ENCODE assay signal across 8 cellular contexts in the genomic region with DNA sequence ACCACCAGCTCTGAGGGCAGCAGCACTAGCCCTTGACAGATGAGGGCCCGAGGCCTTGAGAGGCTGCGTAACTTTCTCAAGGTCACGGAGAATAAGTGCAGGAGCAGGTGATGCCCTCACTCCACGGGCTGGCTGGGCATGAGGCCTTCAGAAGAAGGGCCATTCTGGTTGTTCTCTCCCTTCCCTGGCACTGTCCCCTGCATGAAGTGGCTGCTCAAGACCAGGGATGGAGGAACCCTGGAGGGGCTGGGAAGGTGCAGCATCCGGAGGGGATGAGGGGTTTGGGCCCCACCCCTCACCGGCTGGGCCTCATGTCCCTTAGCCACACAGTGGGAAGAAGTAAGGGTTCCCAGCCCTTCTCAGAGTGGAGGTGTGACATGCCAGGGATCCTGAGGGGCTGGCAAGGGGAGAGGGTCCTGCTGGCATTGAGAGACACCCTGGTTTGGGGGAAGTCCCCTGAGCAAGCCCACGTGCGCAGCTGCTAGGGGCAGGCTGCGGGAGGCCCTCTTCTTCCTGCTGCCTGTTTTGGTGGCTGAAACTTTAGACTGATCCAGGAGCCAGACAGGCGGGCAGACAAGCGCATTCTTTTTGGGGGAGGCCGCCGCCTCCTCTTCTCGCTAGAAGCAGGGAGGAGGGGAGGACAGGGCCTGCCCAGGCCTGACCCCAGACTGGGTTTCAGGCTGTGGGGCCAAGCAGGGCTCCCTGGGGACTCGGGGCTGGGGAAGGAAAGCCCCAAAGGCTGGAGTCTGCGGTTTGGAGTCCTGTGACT.
DNase-seq lines count a peak whose midpoint lies in the region; ATAC-seq and TF ChIP-seq lines count a peak whose summit lies in the region.

No MANE protein-coding gene starts in this region.

- no peaks in the 10 kb centered on the region for H3K36me3 Mint-ChIP-seq in activated naive CD4-positive, alpha-beta T cell treated with anti-CD3 and anti-CD28 coated beads for 36 hours (ENCODE audit: low read depth)
- H3K36me3 Mint-ChIP-seq in activated naive CD4-positive, alpha-beta T cell treated with anti-CD3 and anti-CD28 coated beads, Interleukin-2, amount 10 ng/mL, durations not matched to agents 7 days and 5 days: peaks cover 11% of the 10 kb centered on the region

- H3K27me3 ChIP-seq in SJCRH30 (no peaks in the 10 kb centered on the region), cardiac muscle cell (no peaks in the 10 kb centered on the region), skeletal muscle tissue (ENCODE audit: control insufficient read depth in 3 of 3, insufficient read depth in 3 of 3, low read length in 3 of 3) (no peaks in the 10 kb centered on the region)

- H3K4me1 ChIP-seq in SJCRH30: peaks cover 43% of the 10 kb centered on the region
- H3K4me1 ChIP-seq in cardiac muscle cell (ENCODE audit: low read depth): peaks cover 3% of the 10 kb centered on the region
- H3K4me1 ChIP-seq in skeletal muscle tissue (ENCODE audit: control insufficient read depth in 3 of 3, insufficient read depth in 3 of 3, low read length in 3 of 3): peaks cover 64 to 68% (median 66%) of the 10 kb centered on the region in 3 donors

- peak; percentile 39 for DNase-seq in activated naive CD4-positive, alpha-beta T cell treated with anti-CD3 and anti-CD28 coated beads for 36 hours
- DNase-seq in activated naive CD4-positive, alpha-beta T cell treated with anti-CD3 and anti-CD28 coated beads, Interleukin-2, amount 10 ng/mL, durations not matched to agents 7 days and 5 days: no peak
- DNase-seq in SJCRH30 (peak; percentile 99), cardiac muscle cell (ENCODE audit: low read depth in 1 of 2, low spot score in 1 of 2) (peak in 1 of 2 donors; percentile 92), SW 1271 (lab: John Stamatoyannopoulos, UW) (no peak)
- DNase-seq in NK-92 treated with Interleukin-12 subunit alpha and Interleukin-12 subunit beta, amount 100 ng/mL, for 24 hours (lab: John Stamatoyannopoulos, UW): no peak

- no peak for TF ChIP-seq CTCF in cardiac muscle cell (IDR thresholded peaks at IDR 0.05; ENCODE audit: low read depth, low read length)

- no peaks in the 10 kb centered on the region for H3K9me3 Mint-ChIP-seq in activated naive CD4-positive, alpha-beta T cell treated with anti-CD3 and anti-CD28 coated beads for 36 hours
- H3K9me3 Mint-ChIP-seq in activated naive CD4-positive, alpha-beta T cell treated with anti-CD3 and anti-CD28 coated beads, Interleukin-2, amount 10 ng/mL, durations not matched to agents 7 days and 5 days: no peaks in the 10 kb centered on the region

- H3K9ac ChIP-seq in skeletal muscle tissue (ENCODE audit: low read depth in 1 of 3, low read length in 3 of 3): peak overlapping the region; percentile 59 to 83 (median 79)

- H3K4me3 Mint-ChIP-seq in activated naive CD4-positive, alpha-beta T cell treated with anti-CD3 and anti-CD28 coated beads for 36 hours: no peak overlapping the region
- no peak overlapping the region for H3K4me3 Mint-ChIP-seq in activated naive CD4-positive, alpha-beta T cell treated with anti-CD3 and anti-CD28 coated beads, Interleukin-2, amount 10 ng/mL, durations not matched to agents 7 days and 5 days

- H3K9me3 ChIP-seq in SJCRH30 (replicated peaks): no peaks in the 10 kb centered on the region
- no peaks in the 10 kb centered on the region for H3K9me3 ChIP-seq in cardiac muscle cell (ENCODE audit: low read depth)
- H3K9me3 ChIP-seq in skeletal muscle tissue (ENCODE audit: control insufficient read depth in 3 of 3, low read length in 3 of 3): no peaks in the 10 kb centered on the region

- H3K36me3 ChIP-seq in SJCRH30: no peaks in the 10 kb centered on the region
- H3K36me3 ChIP-seq in cardiac muscle cell: no peaks in the 10 kb centered on the region
- H3K36me3 ChIP-seq in skeletal muscle tissue (ENCODE audit: control insufficient read depth in 3 of 3, insufficient read depth in 3 of 3, low read length in 3 of 3): peaks cover 5 to 10% (median 8%) of the 10 kb centered on the region in 3 donors

- CTCF ChIA-PET in activated naive CD4-positive, alpha-beta T cell treated with anti-CD3 and anti-CD28 coated beads for 36 hours (lab: Charles Lee): interaction anchor here (1.9 kb wide), 1 partner anchor 87 kb away, joined by 15 read pairs; no protein-coding TSS in a partner anchor
- CTCF ChIA-PET in activated naive CD4-positive, alpha-beta T cell treated with anti-CD3 and anti-CD28 coated beads, Interleukin-2, amount 10 ng/mL, durations not matched to agents 7 days and 5 days (lab: Charles Lee): interaction anchor here (1.4 to 1.5 kb wide), 3 partner anchors 87 to 304 kb away, joined by 3 to 6 read pairs (median 4); no protein-coding TSS in a partner anchor

- ATAC-seq in HG03025 (IDR thresholded peaks at IDR 0.05; ENCODE audit: low FRiP score, unreplicated experiment): peak; percentile 58

- H3K27me3 Mint-ChIP-seq in activated naive CD4-positive, alpha-beta T cell treated with anti-CD3 and anti-CD28 coated beads for 36 hours (ENCODE audit: low read depth): no peaks in the 10 kb centered on the region
- no peaks in the 10 kb centered on the region for H3K27me3 Mint-ChIP-seq in activated naive CD4-positive, alpha-beta T cell treated with anti-CD3 and anti-CD28 coated beads, Interleukin-2, amount 10 ng/mL, durations not matched to agents 7 days and 5 days

- H3K27ac ChIP-seq in SJCRH30: peak overlapping the region; percentile 86
- H3K27ac ChIP-seq in cardiac muscle cell: peak overlapping the region; percentile 67
- H3K27ac ChIP-seq in skeletal muscle tissue (ENCODE audit: low read depth, low read length): peak overlapping the region; percentile 86

- intact Hi-C loops in activated naive CD4-positive, alpha-beta T cell treated with anti-CD3 and anti-CD28 coated beads for 36 hours (cut with micrococcal nuclease): no loop called here

- H3K4me3 ChIP-seq in SJCRH30 (no peak overlapping the region), cardiac muscle cell (no peak overlapping the region), skeletal muscle tissue (ENCODE audit: low read length in 3 of 3) (peak overlapping the region; percentile 38 to 60 (median 49))

- H3K4me1 Mint-ChIP-seq in activated naive CD4-positive, alpha-beta T cell treated with anti-CD3 and anti-CD28 coated beads for 36 hours (ENCODE audit: low read depth): peaks cover 17% of the 10 kb centered on the region
- peaks cover 20% of the 10 kb centered on the region for H3K4me1 Mint-ChIP-seq in activated naive CD4-positive, alpha-beta T cell treated with anti-CD3 and anti-CD28 coated beads, Interleukin-2, amount 10 ng/mL, durations not matched to agents 7 days and 5 days

- H3K27ac Mint-ChIP-seq in activated naive CD4-positive, alpha-beta T cell treated with anti-CD3 and anti-CD28 coated beads for 36 hours: peak overlapping the region; percentile 24
- H3K27ac Mint-ChIP-seq in activated naive CD4-positive, alpha-beta T cell treated with anti-CD3 and anti-CD28 coated beads, Interleukin-2, amount 10 ng/mL, durations not matched to agents 7 days and 5 days: no peak overlapping the region

Comparison
In these comparisons a context has a peak if more than half of its experiments do, and no peak if none do; other contexts are left out.
1. DNase-seq: peak in activated naive CD4-positive, alpha-beta T cell treated with anti-CD3 and anti-CD28 coated beads for 36 hours (single experiment) and SJCRH30 (2 of 2); none in activated naive CD4-positive, alpha-beta T cell treated with anti-CD3 and anti-CD28 coated beads, Interleukin-2, amount 10 ng/mL, durations not matched to agents 7 days and 5 days (single experiment), NK-92 treated with Interleukin-12 subunit alpha and Interleukin-12 subunit beta, amount 100 ng/mL, for 24 hours (single experiment) and SW 1271 (0 of 2).
2. H3K4me3 ChIP-seq: peak in skeletal muscle tissue (3 of 3); none in SJCRH30 (single experiment) and cardiac muscle cell (single experiment).
3. Peak in every context shown above with its lines, with median percentiles within 50 percentile points of each other: H3K27ac ChIP-seq.